8 cellular contexts compared by ENCODE assay signal in genomic region chrX:16836371-16836770, GRCh38. TPM values are rescaled to one million over a fixed set of nuclear protein-coding genes. Genes with fewer than 3 reads are reported as not detected.
DNase-seq lines count a peak whose midpoint lies in the region; ATAC-seq, FAIRE-seq and TF ChIP-seq lines count a peak whose summit lies in the region.

No MANE protein-coding gene starts in this region.

- H3K4me1 ChIP-seq in gastroesophageal sphincter = peaks cover 0 to 28% (median 4%) of the 10 kb centered on the region in 3 donors
- peaks cover 0 to 23% (median 13%) of the 10 kb centered on the region in 4 donors for H3K4me1 ChIP-seq in tibial artery

- H3K4me3 ChIP-seq in gastroesophageal sphincter (no peak overlapping the region), tibial artery (no peak overlapping the region)

- H3K9me3 Mint-ChIP-seq in activated naive CD4-positive, alpha-beta T cell treated with anti-CD3 and anti-CD28 coated beads, Interleukin-2, amount 50 U/mL, for 24 hours = no peaks in the 10 kb centered on the region

- TF ChIP-seq POLR2A in gastroesophageal sphincter (IDR thresholded peaks at IDR 0.05) = no peak

- peak overlapping the region; percentile 18 for H3K27ac Mint-ChIP-seq in activated naive CD4-positive, alpha-beta T cell treated with anti-CD3 and anti-CD28 coated beads, Interleukin-2, amount 50 U/mL, for 24 hours

- ATAC-seq in gastroesophageal sphincter = peak; percentile 27
- ATAC-seq in GM21576 (IDR thresholded peaks at IDR 0.05; ENCODE audit: unreplicated experiment) = no peak
- no peak for ATAC-seq in HG02623 (IDR thresholded peaks at IDR 0.05; ENCODE audit: unreplicated experiment)

- H3K27me3 ChIP-seq in gastroesophageal sphincter (no peaks in the 10 kb centered on the region), tibial artery (no peaks in the 10 kb centered on the region)

- peak overlapping the region in 1 of 4 donors; percentile 17 for H3K27ac ChIP-seq in gastroesophageal sphincter
- H3K27ac ChIP-seq in tibial artery = no peak overlapping the region

- H3K27me3 Mint-ChIP-seq in activated naive CD4-positive, alpha-beta T cell treated with anti-CD3 and anti-CD28 coated beads, Interleukin-2, amount 50 U/mL, for 24 hours = no peaks in the 10 kb centered on the region

- TF ChIP-seq EP300 in gastroesophageal sphincter (IDR thresholded peaks at IDR 0.05) = no peak

- FAIRE-seq in RCC 7860 (lab: Jason Lieb, UNC) = no peak

- no peak overlapping the region for H3K4me3 Mint-ChIP-seq in activated naive CD4-positive, alpha-beta T cell treated with anti-CD3 and anti-CD28 coated beads, Interleukin-2, amount 50 U/mL, for 24 hours

- intact Hi-C loops in tibial artery (cut with DNase I; ENCODE audit: low total_unique reads) = no loop called here

- WGBS in gastroesophageal sphincter (ENCODE audit: low coverage in 1 of 2), 2 donors = 60 to 80% methylated on average over 1 to 6 of the region's 9 CpGs

- H3K9me3 ChIP-seq in gastroesophageal sphincter (no peaks in the 10 kb centered on the region), tibial artery (no peaks in the 10 kb centered on the region)

- no peak for DNase-seq in activated naive CD4-positive, alpha-beta T cell (lab: John Stamatoyannopoulos, UW)
- DNase-seq in RCC 7860 (ENCODE audit: low spot score) = peak; percentile 29
- DNase-seq in tibial artery = no peak
- no peak for DNase-seq in middle frontal gyrus (ENCODE audit: extremely low spot score, low spot score)

- TF ChIP-seq CTCF in gastroesophageal sphincter (IDR thresholded peaks at IDR 0.05) (peak in 3 of 4 experiments; percentile 19 to 37 (median 32)), tibial artery (IDR thresholded peaks at IDR 0.05) (peak; percentile 27)

- no peaks in the 10 kb centered on the region for H3K4me1 Mint-ChIP-seq in activated naive CD4-positive, alpha-beta T cell treated with anti-CD3 and anti-CD28 coated beads, Interleukin-2, amount 50 U/mL, for 24 hours

- peaks cover 0 to 50% of the 10 kb centered on the region in 2 donors for H3K36me3 ChIP-seq in gastroesophageal sphincter
- H3K36me3 ChIP-seq in tibial artery = peaks cover 0 to 83% (median 47%) of the 10 kb centered on the region in 3 donors

- peaks cover 3% of the 10 kb centered on the region for H3K36me3 Mint-ChIP-seq in activated naive CD4-positive, alpha-beta T cell treated with anti-CD3 and anti-CD28 coated beads, Interleukin-2, amount 50 U/mL, for 24 hours

RNA-seq across cellular contexts. Expression of gene RBBP7, which starts 33.8 kb away (rescaled TPM):
- total RNA-seq in gastroesophageal sphincter = 100 to 1,000 TPM; 112 to 233 (median 119) TPM

RNA-seq across cellular contexts. Expression of gene TXLNG, which starts 50.1 kb away (rescaled TPM):
- 10 to 100 TPM in 3 of 4 donors, 1 to 10 TPM in 1; 9.0 to 16.8 (median 14.3) TPM for total RNA-seq in gastroesophageal sphincter
